8 cellular contexts compared by ENCODE assay signal in genomic region chr1:1080122-1080753, GRCh38. TPM values are rescaled to one million over a fixed set of nuclear protein-coding genes. Genes with fewer than 3 reads are reported as not detected.
DNase-seq lines count a peak whose midpoint lies in the region; ATAC-seq and FAIRE-seq lines count a peak whose summit lies in the region.

No MANE protein-coding gene starts in this region.

- H3K36me3 ChIP-seq in iPS-15b (ENCODE audit: control insufficient read depth, insufficient read depth, low read length) = no peaks in the 10 kb centered on the region
- peaks cover 0 to 3% of the 10 kb centered on the region in 2 donors for H3K36me3 ChIP-seq in small intestine (ENCODE audit: control insufficient read depth in 2 of 2, insufficient read depth in 2 of 2, low read length in 2 of 2)

- DNase-seq in stimulated activated CD4-positive, alpha-beta T cell treated with anti-CD3 and anti-CD28 coated beads, Interleukin-4, amount 100 ng/mL, for 1 hour = peak; percentile 16
- DNase-seq in stimulated activated CD4-positive, alpha-beta T cell treated with anti-CD3 and anti-CD28 coated beads, Interleukin-2, amount 100 ng/mL, for 48 hours = no peak
- DNase-seq in NCI-H2196 (lab: John Stamatoyannopoulos, UW; ENCODE audit: unreplicated experiment) (peak; percentile 73), astrocyte of the hippocampus (ENCODE audit: low read depth, low spot score) (peak; percentile 82), small intestine (peak; percentile 29), NCI-H2107 treated with DMSO at 0.1 percent for 48 hours (lab: John Stamatoyannopoulos, UW; ENCODE audit: unreplicated experiment) (no peak)

- H3K4me3 ChIP-seq in iPS-15b (ENCODE audit: low read depth, low read length) (peak overlapping the region; percentile 52), small intestine (ENCODE audit: low read depth in 1 of 2, low read length in 2 of 2) (peak overlapping the region in 1 of 2 donors; percentile 14)

- H3K27me3 ChIP-seq in iPS-15b (ENCODE audit: control insufficient read depth, insufficient read depth, low read length) = peaks cover 3% of the 10 kb centered on the region
- H3K27me3 ChIP-seq in small intestine (ENCODE audit: control insufficient read depth in 2 of 2, insufficient read depth in 2 of 2, low read length in 2 of 2) = no peaks in the 10 kb centered on the region

- no peaks in the 10 kb centered on the region for H3K4me1 ChIP-seq in iPS-15b (ENCODE audit: control insufficient read depth, insufficient read depth, low read length)
- H3K4me1 ChIP-seq in small intestine (ENCODE audit: control insufficient read depth in 2 of 2, insufficient read depth in 1 of 2, low read depth in 1 of 2, low read length in 1 of 2) = peaks cover 0 to 3% of the 10 kb centered on the region in 2 donors

- no peak for ATAC-seq in GM18909 (IDR thresholded peaks at IDR 0.05; ENCODE audit: poor library complexity, unreplicated experiment)

- no peaks in the 10 kb centered on the region for H3K9me3 ChIP-seq in iPS-15b (ENCODE audit: control insufficient read depth, insufficient read depth, low read length)
- H3K9me3 ChIP-seq in small intestine (ENCODE audit: control insufficient read depth, low read depth) = no peaks in the 10 kb centered on the region

- FAIRE-seq in small intestine (lab: Jason Lieb, UNC) = no peak

- no peak overlapping the region for H3K9ac ChIP-seq in iPS-15b (ENCODE audit: low read depth, low read length)

- no peak overlapping the region for H3K27ac ChIP-seq in small intestine (ENCODE audit: low read depth in 1 of 2, low read length in 1 of 2)

- WGBS in small intestine, 3 donors = 3 to 9% (median 8%) methylated on average over 17 to 19 of the region's 22 CpGs

RNA-seq across cellular contexts. Expression of gene RNF223, which starts 6.1 kb away (rescaled TPM):
- polyA plus RNA-seq in small intestine = under 1 TPM in 2 of 3 donors, not detected in 1; 0.18 to 0.45 TPM

RNA-seq across cellular contexts. Expression of gene C1orf159, which starts 35.7 kb away (rescaled TPM):
- 10 to 100 TPM; 12.4 to 19.0 (median 12.7) TPM for polyA plus RNA-seq in small intestine

Comparison
In these comparisons a context has a peak if more than half of its experiments do, and no peak if none do; other contexts are left out.
1. DNase-seq: peak in stimulated activated CD4-positive, alpha-beta T cell treated with anti-CD3 and anti-CD28 coated beads, Interleukin-4, amount 100 ng/mL, for 1 hour (single experiment), NCI-H2196 (single experiment), astrocyte of the hippocampus (single experiment) and small intestine (single experiment); none in stimulated activated CD4-positive, alpha-beta T cell treated with anti-CD3 and anti-CD28 coated beads, Interleukin-2, amount 100 ng/mL, for 48 hours (0 of 2) and NCI-H2107 treated with DMSO at 0.1 percent for 48 hours (single experiment).